ENCODE assay signal across 8 cellular contexts in the genomic region with DNA sequence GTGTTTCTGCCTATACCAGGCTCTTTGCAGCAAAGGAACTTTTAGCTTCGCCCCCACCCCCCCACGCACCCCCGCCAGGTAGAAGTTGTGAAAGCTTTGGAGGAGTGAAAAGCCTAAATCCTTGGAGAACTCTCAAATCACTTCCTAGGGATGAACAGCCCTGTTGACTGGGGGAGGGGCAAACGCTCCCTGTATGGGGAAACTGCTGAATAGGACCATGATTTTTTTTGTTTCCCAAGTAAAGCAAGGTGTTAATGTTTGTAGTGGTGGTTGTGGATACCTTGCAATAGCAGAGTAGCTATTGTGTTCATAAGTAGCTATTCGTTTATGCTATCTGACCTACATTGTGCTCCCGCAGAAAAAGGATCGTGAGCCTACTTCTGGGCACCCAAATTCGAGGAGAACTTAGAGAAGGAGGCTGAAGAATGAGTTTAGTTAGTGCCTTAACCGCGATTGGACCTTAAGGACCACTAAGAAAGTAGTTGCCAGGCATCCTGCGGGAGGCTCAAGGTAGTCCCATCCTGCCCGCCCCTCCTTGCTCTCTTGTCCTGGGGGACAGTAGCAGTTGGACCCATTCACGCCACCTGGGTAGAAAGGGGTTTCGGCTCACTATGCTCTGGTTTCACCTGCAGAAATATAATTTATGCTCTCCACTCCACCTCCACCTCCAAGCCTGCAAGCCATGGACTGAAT. TPM values are rescaled to one million over a fixed set of nuclear protein-coding genes. Genes with fewer than 3 reads are reported as not detected.
DNase-seq lines count a peak whose midpoint lies in the region; ATAC-seq and TF ChIP-seq lines count a peak whose summit lies in the region.

No MANE protein-coding gene starts in this region.

- H3K27me3 Mint-ChIP-seq in T-helper 2 cell treated with Interferon-gamma antibody and Interleukin-4, amounts not matched to agents 5 μg/mL and 100 μg/mL, for 36 hours (ENCODE audit: low read depth) = no peaks in the 10 kb centered on the region

- no peak overlapping the region for H3K23ac ChIP-seq in trophoblast cell (ENCODE audit: low read length)

- ATAC-seq in foreskin keratinocyte (no peak), GM19023 (IDR thresholded peaks at IDR 0.05; ENCODE audit: unreplicated experiment) (no peak)

- peaks cover 35% of the 10 kb centered on the region for H3K36me3 Mint-ChIP-seq in T-helper 2 cell treated with Interferon-gamma antibody and Interleukin-4, amounts not matched to agents 5 μg/mL and 100 μg/mL, for 36 hours (ENCODE audit: low read depth)

- H3K4me1 ChIP-seq in foreskin keratinocyte = peaks cover 15% of the 10 kb centered on the region
- peaks cover 14 to 19% of the 10 kb centered on the region in 2 experiments for H3K4me1 ChIP-seq in trophoblast cell (ENCODE audit: control insufficient read depth in 1 of 2, insufficient read depth in 2 of 2, low read length in 2 of 2)

- H3K14ac ChIP-seq in trophoblast cell (ENCODE audit: low read length) = peak overlapping the region; percentile 86

- peak overlapping the region; percentile 94 for H4K8ac ChIP-seq in trophoblast cell (ENCODE audit: low read depth, low read length)

- DNase-seq in NCI-H345 (lab: John Stamatoyannopoulos, UW) (peak; percentile 51), NCI-H345 treated with DMSO at 0.1 percent for 48 hours (lab: John Stamatoyannopoulos, UW; ENCODE audit: unreplicated experiment) (no peak), foreskin keratinocyte (no peak), trophoblast cell (no peak), amniotic stem cell (lab: John Stamatoyannopoulos, UW) (no peak), GM03348 (ENCODE audit: low spot score) (no peak)
- no peak for DNase-seq in T-helper 2 cell treated with Interferon-gamma antibody and Interleukin-4, amounts not matched to agents 5 μg/mL and 100 μg/mL, for 36 hours (ENCODE audit: low spot score)

- TF ChIP-seq CTCF in foreskin keratinocyte (conservative IDR thresholded peaks at IDR 0.05) = no peak

- peak overlapping the region; percentile 3 for H2AK5ac ChIP-seq in trophoblast cell (ENCODE audit: low read length)

- peak overlapping the region; percentile 79 for H4K12ac ChIP-seq in trophoblast cell (ENCODE audit: low read depth, low read length)

- no peaks in the 10 kb centered on the region for H3K9me3 ChIP-seq in trophoblast cell (ENCODE audit: insufficient read depth, low read depth, low read length)

- H3K36me3 ChIP-seq in trophoblast cell (ENCODE audit: control insufficient read depth in 1 of 2, insufficient read depth in 2 of 2, low read length in 2 of 2) = peaks cover 20 to 29% of the 10 kb centered on the region in 2 experiments

- WGBS in trophoblast cell (ENCODE audit: extremely low coverage, insufficient coverage, insufficient read length) = no CpG with 5 or more reads among the region's 14 CpGs

- peaks cover 17% of the 10 kb centered on the region for H3K79me2 ChIP-seq in trophoblast cell (ENCODE audit: control insufficient read depth, insufficient read depth, low read length, poor library complexity)

- peak overlapping the region; percentile 96 for H4K91ac ChIP-seq in trophoblast cell (ENCODE audit: low read depth, low read length)

- H2BK120ac ChIP-seq in trophoblast cell (ENCODE audit: insufficient read depth, low read length, poor library complexity) = peak overlapping the region; percentile 90

- H3K9me3 Mint-ChIP-seq in T-helper 2 cell treated with Interferon-gamma antibody and Interleukin-4, amounts not matched to agents 5 μg/mL and 100 μg/mL, for 36 hours = no peaks in the 10 kb centered on the region

- H3K4me3 ChIP-seq in trophoblast cell (ENCODE audit: low read depth, low read length) = peak overlapping the region; percentile 87

- H3K4ac ChIP-seq in trophoblast cell (ENCODE audit: low read depth, low read length) = peak overlapping the region; percentile 60

- peak overlapping the region; percentile 81 for H2AFZ ChIP-seq in trophoblast cell (ENCODE audit: insufficient read depth, low read length, poor library complexity)

- H2BK5ac ChIP-seq in trophoblast cell (ENCODE audit: low read depth, low read length, poor library complexity) = peak overlapping the region; percentile 90

- no peak overlapping the region for H2BK12ac ChIP-seq in trophoblast cell (ENCODE audit: low read length)

- peak overlapping the region; percentile 92 for H3K4me3 Mint-ChIP-seq in T-helper 2 cell treated with Interferon-gamma antibody and Interleukin-4, amounts not matched to agents 5 μg/mL and 100 μg/mL, for 36 hours

- H3K79me1 ChIP-seq in trophoblast cell (ENCODE audit: low read length) = peaks cover 23% of the 10 kb centered on the region

- H3K4me2 ChIP-seq in trophoblast cell (ENCODE audit: low read length) = peak overlapping the region; percentile 62

- H3K27me3 ChIP-seq in foreskin keratinocyte (no peaks in the 10 kb centered on the region), trophoblast cell (ENCODE audit: insufficient read depth, low read length) (no peaks in the 10 kb centered on the region)

- no peak overlapping the region for H3K9ac ChIP-seq in trophoblast cell (ENCODE audit: low read length)

- peak overlapping the region; percentile 89 for H3K18ac ChIP-seq in trophoblast cell (ENCODE audit: low read length)

- peaks cover 44% of the 10 kb centered on the region for H3K4me1 Mint-ChIP-seq in T-helper 2 cell treated with Interferon-gamma antibody and Interleukin-4, amounts not matched to agents 5 μg/mL and 100 μg/mL, for 36 hours (ENCODE audit: low read depth)

- H3K27ac ChIP-seq in foreskin keratinocyte = peak overlapping the region; percentile 99
- H3K27ac ChIP-seq in trophoblast cell (ENCODE audit: low read depth, low read length) = peak overlapping the region; percentile 100

- peak overlapping the region; percentile 97 for H3K27ac Mint-ChIP-seq in T-helper 2 cell treated with Interferon-gamma antibody and Interleukin-4, amounts not matched to agents 5 μg/mL and 100 μg/mL, for 36 hours

RNA-seq across cellular contexts. Expression of a gene that starts 0.9 kb away (rescaled TPM):
- 83.7 and 106 TPM in 2 replicates for total RNA-seq in foreskin keratinocyte
- polyA plus RNA-seq in foreskin keratinocyte = 60.0 and 69.6 TPM in 2 replicates
- polyA plus RNA-seq in trophoblast cell (2013) = 116 and 119 TPM in 2 replicates
